In the genomic region with DNA sequence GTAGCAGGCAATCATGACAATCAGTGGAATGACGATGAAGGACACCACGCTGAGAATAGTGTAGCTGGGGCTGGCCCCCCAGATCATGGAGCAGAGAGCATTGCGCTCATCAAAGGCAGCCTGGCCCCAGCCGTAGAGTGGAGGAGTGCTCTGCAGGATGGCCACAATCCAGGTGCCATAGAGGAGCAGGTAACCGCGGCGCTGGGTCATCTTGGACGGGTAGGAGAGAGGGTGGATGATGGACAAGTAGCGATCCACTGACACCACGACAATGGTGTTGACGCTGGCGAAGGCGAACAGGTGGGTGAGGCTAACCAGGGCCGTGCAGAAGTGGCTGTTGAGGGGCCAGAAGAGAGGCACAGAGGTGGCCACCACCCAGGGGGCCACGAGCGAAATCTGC, we compare ENCODE assay signal across 2 cellular contexts.
TF ChIP-seq lines count a peak whose summit lies in the region.

No MANE protein-coding gene starts in this region.

TF ChIP-seq in GM23338, 12 proteins besides CTCF, POLR2A, EP300 and RAD21 (continued from another document):
- TF ChIP-seq, protein P1, sequence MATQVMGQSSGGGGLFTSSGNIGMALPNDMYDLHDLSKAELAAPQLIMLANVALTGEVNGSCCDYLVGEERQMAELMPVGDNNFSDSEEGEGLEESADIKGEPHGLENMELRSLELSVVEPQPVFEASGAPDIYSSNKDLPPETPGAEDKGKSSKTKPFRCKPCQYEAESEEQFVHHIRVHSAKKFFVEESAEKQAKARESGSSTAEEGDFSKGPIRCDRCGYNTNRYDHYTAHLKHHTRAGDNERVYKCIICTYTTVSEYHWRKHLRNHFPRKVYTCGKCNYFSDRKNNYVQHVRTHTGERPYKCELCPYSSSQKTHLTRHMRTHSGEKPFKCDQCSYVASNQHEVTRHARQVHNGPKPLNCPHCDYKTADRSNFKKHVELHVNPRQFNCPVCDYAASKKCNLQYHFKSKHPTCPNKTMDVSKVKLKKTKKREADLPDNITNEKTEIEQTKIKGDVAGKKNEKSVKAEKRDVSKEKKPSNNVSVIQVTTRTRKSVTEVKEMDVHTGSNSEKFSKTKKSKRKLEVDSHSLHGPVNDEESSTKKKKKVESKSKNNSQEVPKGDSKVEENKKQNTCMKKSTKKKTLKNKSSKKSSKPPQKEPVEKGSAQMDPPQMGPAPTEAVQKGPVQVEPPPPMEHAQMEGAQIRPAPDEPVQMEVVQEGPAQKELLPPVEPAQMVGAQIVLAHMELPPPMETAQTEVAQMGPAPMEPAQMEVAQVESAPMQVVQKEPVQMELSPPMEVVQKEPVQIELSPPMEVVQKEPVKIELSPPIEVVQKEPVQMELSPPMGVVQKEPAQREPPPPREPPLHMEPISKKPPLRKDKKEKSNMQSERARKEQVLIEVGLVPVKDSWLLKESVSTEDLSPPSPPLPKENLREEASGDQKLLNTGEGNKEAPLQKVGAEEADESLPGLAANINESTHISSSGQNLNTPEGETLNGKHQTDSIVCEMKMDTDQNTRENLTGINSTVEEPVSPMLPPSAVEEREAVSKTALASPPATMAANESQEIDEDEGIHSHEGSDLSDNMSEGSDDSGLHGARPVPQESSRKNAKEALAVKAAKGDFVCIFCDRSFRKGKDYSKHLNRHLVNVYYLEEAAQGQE (IDR thresholded peaks at IDR 0.05; ENCODE audit: unreplicated experiment) = no peak
- TF ChIP-seq CREB1 (CRISPR knock-in tag; IDR thresholded peaks at IDR 0.05; ENCODE audit: low read depth) (no peak), NANOG (IDR thresholded peaks at IDR 0.05; ENCODE audit: borderline replicate concordance) (no peak), STAT1 (IDR thresholded peaks at IDR 0.05; ENCODE audit: unreplicated experiment) (no peak), EZH2 (IDR thresholded peaks at IDR 0.05; ENCODE audit: low read depth, unreplicated experiment) (no peak), ZNF331 (CRISPR knock-in tag; IDR thresholded peaks at IDR 0.05; ENCODE audit: low read depth) (no peak)
- TF ChIP-seq, protein P2, sequence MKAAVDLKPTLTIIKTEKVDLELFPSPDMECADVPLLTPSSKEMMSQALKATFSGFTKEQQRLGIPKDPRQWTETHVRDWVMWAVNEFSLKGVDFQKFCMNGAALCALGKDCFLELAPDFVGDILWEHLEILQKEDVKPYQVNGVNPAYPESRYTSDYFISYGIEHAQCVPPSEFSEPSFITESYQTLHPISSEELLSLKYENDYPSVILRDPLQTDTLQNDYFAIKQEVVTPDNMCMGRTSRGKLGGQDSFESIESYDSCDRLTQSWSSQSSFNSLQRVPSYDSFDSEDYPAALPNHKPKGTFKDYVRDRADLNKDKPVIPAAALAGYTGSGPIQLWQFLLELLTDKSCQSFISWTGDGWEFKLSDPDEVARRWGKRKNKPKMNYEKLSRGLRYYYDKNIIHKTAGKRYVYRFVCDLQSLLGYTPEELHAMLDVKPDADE (IDR thresholded peaks at IDR 0.05) = no peak

TF ChIP-seq in neural cell, 6 proteins besides CTCF, POLR2A, EP300 and RAD21 (continued from another document):
- TF ChIP-seq POLR2AphosphoS5 (IDR thresholded peaks at IDR 0.05) = no peak
- TF ChIP-seq SMC3 (conservative IDR thresholded peaks at IDR 0.05; ENCODE audit: poor library complexity) = no peak
TF ChIP-seq in neural cell: peak in this region for 0.
